8 cellular contexts compared by ENCODE assay signal in the genomic region with DNA sequence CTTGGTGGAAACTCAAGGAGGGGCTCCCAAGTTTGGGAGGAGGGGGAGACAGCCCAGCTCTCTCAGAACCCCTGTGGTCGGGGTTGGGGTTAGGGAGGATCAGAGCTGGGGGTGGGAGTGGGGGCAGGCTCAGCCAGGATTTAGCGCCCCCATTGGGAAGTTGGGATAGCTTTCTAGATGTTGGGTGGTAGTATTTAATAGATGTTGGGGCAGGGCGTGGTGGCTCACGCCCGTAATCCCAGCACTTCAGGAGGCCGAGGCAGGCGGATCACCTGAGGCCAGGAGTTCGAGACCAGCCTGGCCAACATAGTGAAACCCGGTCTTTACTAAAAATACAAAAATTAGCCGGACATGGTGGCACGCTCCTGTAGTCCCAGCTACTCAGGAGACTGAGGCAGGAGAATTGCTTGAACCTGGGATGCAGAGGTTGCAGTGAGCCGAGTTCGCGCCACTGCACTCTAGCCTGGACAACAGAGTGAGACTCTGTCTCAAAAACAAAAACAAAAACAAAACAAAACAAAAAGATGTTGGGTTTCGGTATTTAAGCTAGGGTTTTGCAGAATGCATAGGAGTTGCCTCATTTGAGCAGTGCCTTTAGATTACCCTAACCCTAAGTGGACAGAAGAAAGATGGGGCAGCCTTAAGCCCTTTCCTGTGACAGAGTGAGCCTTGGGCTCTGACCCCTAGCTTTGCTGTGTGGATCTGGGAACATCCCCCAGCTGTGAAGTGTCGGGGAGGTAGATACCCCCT. TPM values are rescaled to one million over a fixed set of nuclear protein-coding genes. Genes with fewer than 3 reads are reported as not detected.
DNase-seq lines count a peak whose midpoint lies in the region; TF ChIP-seq lines count a peak whose summit lies in the region.
"Not testable (repeated sequence)": the region's sequence is repeated elsewhere in the genome, so short reads cannot be mapped to it uniquely, and the experiment has no call there.

No MANE protein-coding gene starts in this region.

- not testable (repeated sequence) for H2AFZ ChIP-seq in neural progenitor cell (replicated peaks)

- H3K36me3 ChIP-seq in HUES64 (ENCODE audit: insufficient read depth, low read length); SJCRH30; effector memory CD4-positive, alpha-beta T cell (ENCODE audit: control insufficient read depth, insufficient read depth, low read length); neural progenitor cell: not testable (repeated sequence)

- H3K27ac Mint-ChIP-seq in CD14-positive monocyte: peak overlapping the region in 3 of 7 donors; percentile 66 to 97 (median 92)
- not testable (repeated sequence) for H3K27ac Mint-ChIP-seq in activated naive CD4-positive, alpha-beta T cell treated with anti-CD3 and anti-CD28 coated beads, Interleukin-2, amount 50 U/mL, for 24 hours; neural progenitor cell
- H3K27ac Mint-ChIP-seq in immature natural killer cell: peak overlapping the region in 3 of 6 donors; percentile 53 to 91 (median 53)

- H3K27me3 Mint-ChIP-seq in CD14-positive monocyte (ENCODE audit: low read depth in 3 of 3) (peaks cover 29 to 59% (median 53%) of the 10 kb centered on the region in 3 donors), immature natural killer cell (ENCODE audit: low read depth in 3 of 3) (peaks cover 7 to 26% (median 17%) of the 10 kb centered on the region in 3 donors), neural progenitor cell (ENCODE audit: insufficient read depth, low read depth) (peaks cover 71% of the 10 kb centered on the region)
- H3K27me3 Mint-ChIP-seq in activated naive CD4-positive, alpha-beta T cell treated with anti-CD3 and anti-CD28 coated beads, Interleukin-2, amount 50 U/mL, for 24 hours: not testable (repeated sequence)

- H3K4me3 ChIP-seq in HUES64 (ENCODE audit: low read length) (peak overlapping the region; percentile 65), SJCRH30 (peak overlapping the region; percentile 57), neural progenitor cell (peak overlapping the region; percentile 11)
- H3K4me3 ChIP-seq in effector memory CD4-positive, alpha-beta T cell (ENCODE audit: insufficient read depth, low read depth, low read length, poor library complexity, severe bottlenecking): not testable (repeated sequence)

- H3K4me3 Mint-ChIP-seq in CD14-positive monocyte (peak overlapping the region; percentile 88 to 95), immature natural killer cell (peak overlapping the region; percentile 92 to 95 (median 93)), neural progenitor cell (peak overlapping the region; percentile 84)
- H3K4me3 Mint-ChIP-seq in activated naive CD4-positive, alpha-beta T cell treated with anti-CD3 and anti-CD28 coated beads, Interleukin-2, amount 50 U/mL, for 24 hours: peak overlapping the region; percentile 92

- not testable (repeated sequence) for H3K79me2 ChIP-seq in neural progenitor cell (ENCODE audit: low read depth)

- H3K4me1 ChIP-seq in HUES64 (ENCODE audit: insufficient read depth, low read length): not testable (repeated sequence)
- H3K4me1 ChIP-seq in SJCRH30: peaks cover 10% of the 10 kb centered on the region; the same call in 1 of the 2 replicates
- peaks cover 21% of the 10 kb centered on the region for H3K4me1 ChIP-seq in effector memory CD4-positive, alpha-beta T cell (ENCODE audit: control insufficient read depth, insufficient read depth, low read length, poor library complexity, severe bottlenecking)
- peaks cover 22% of the 10 kb centered on the region for H3K4me1 ChIP-seq in neural progenitor cell

- TF ChIP-seq CTCF in CD14-positive monocyte (IDR thresholded peaks at IDR 0.05): not testable (repeated sequence)
- peak; percentile 19 for TF ChIP-seq CTCF in neural progenitor cell (IDR thresholded peaks at IDR 0.05)

- H3K36me3 Mint-ChIP-seq in CD14-positive monocyte; activated naive CD4-positive, alpha-beta T cell treated with anti-CD3 and anti-CD28 coated beads, Interleukin-2, amount 50 U/mL, for 24 hours; immature natural killer cell; neural progenitor cell: not testable (repeated sequence)

- H3K4me1 Mint-ChIP-seq in CD14-positive monocyte: peaks cover 15% of the 10 kb centered on the region
- H3K4me1 Mint-ChIP-seq in activated naive CD4-positive, alpha-beta T cell treated with anti-CD3 and anti-CD28 coated beads, Interleukin-2, amount 50 U/mL, for 24 hours: peaks cover 32% of the 10 kb centered on the region
- peaks cover 23 to 27% of the 10 kb centered on the region in 2 donors for H3K4me1 Mint-ChIP-seq in immature natural killer cell
- peaks cover 34% of the 10 kb centered on the region for H3K4me1 Mint-ChIP-seq in neural progenitor cell

- H3K27me3 ChIP-seq in HUES64 (ENCODE audit: insufficient read depth, low read length) (peaks cover 61% of the 10 kb centered on the region), SJCRH30 (peaks cover 18% of the 10 kb centered on the region), neural progenitor cell (peaks cover 69% of the 10 kb centered on the region)
- H3K27me3 ChIP-seq in effector memory CD4-positive, alpha-beta T cell (replicated peaks; ENCODE audit: control insufficient read depth, insufficient read depth, low read length, poor library complexity, severe bottlenecking): not testable (repeated sequence)

- H3K4me2 ChIP-seq in neural progenitor cell: not testable (repeated sequence)

- peaks cover 16% of the 10 kb centered on the region for H4K20me1 ChIP-seq in neural progenitor cell (ENCODE audit: low read depth)

- H3K9ac ChIP-seq in HUES64 (ENCODE audit: low read depth, low read length); neural progenitor cell: not testable (repeated sequence)

- DNase-seq in CD14-positive monocyte (ENCODE audit: low spot score); effector memory CD4-positive, alpha-beta T cell; immature natural killer cell: not testable (repeated sequence)
- DNase-seq in SJCRH30 (peak; percentile 60 to 66), neural progenitor cell (ENCODE audit: low spot score) (peak; percentile 65)

- not testable (repeated sequence) for H3K9me3 ChIP-seq in HUES64 (ENCODE audit: insufficient read depth, low read depth, low read length); SJCRH30 (replicated peaks); effector memory CD4-positive, alpha-beta T cell (ENCODE audit: control insufficient read depth, low read length); neural progenitor cell (ENCODE audit: low read depth)

- WGBS in HUES64: 44% methylated on average over 16 of the region's 16 CpGs

- intact Hi-C loops in CD14-positive monocyte (cut with micrococcal nuclease): loop anchor here (5.0 to 10.0 kb wide), 3 partner anchors 60 to 195 kb away; partner anchors contain the start of genes TLE6 (in 2 of the 2) and ZNF555 (in 1 of the 2)

- not testable (repeated sequence) for H3K9me3 Mint-ChIP-seq in CD14-positive monocyte; activated naive CD4-positive, alpha-beta T cell treated with anti-CD3 and anti-CD28 coated beads, Interleukin-2, amount 50 U/mL, for 24 hours; immature natural killer cell; neural progenitor cell

- H3K27ac ChIP-seq in HUES64 (ENCODE audit: low read depth, low read length) (peak overlapping the region; percentile 80; the same call in 1 of the 2 replicates), SJCRH30 (peak overlapping the region; percentile 68), temporal lobe (ENCODE audit: low read depth, low read length) (peak overlapping the region; percentile 98)
- peak overlapping the region; percentile 69 for H3K27ac ChIP-seq in effector memory CD4-positive, alpha-beta T cell (ENCODE audit: insufficient read depth, low read length, poor library complexity, severe bottlenecking)
- not testable (repeated sequence) for H3K27ac ChIP-seq in neural progenitor cell

- H3F3A ChIP-seq in neural progenitor cell (ENCODE audit: low read depth): peaks cover 30% of the 10 kb centered on the region

RNA-seq across cellular contexts. Expression of gene TLE2, which starts 7.9 kb away (rescaled TPM):
- polyA plus RNA-seq in CD14-positive monocyte (not detected), immature natural killer cell (1 to 10 TPM; 1.2 to 2.4 (median 1.3) TPM)
- 1.8 TPM for polyA plus RNA-seq in HUES64 (2013, experiment 1 of 2)
- polyA plus RNA-seq in HUES64 (2013, experiment 2 of 2): 2.2 TPM
- 3.7 and 4.7 TPM in 2 replicates for total RNA-seq in SJCRH30 (2014; rRNA removed; shearing (Covaris generic))
- total RNA-seq in neural progenitor cell (ENCODE audit: low replicate concordance) (1.1 TPM in 1 of 2 replicates, not detected in the other), temporal lobe (8.6 TPM)

RNA-seq across cellular contexts. Expression of gene TLE5, which starts 25.3 kb away (rescaled TPM):
- polyA plus RNA-seq in CD14-positive monocyte (10 to 100 TPM; 27.5 to 34.4 TPM), immature natural killer cell (100 to 1,000 TPM; 382 to 635 (median 466) TPM)
- 95.1 TPM for polyA plus RNA-seq in HUES64 (2013, experiment 1 of 2)
- polyA plus RNA-seq in HUES64 (2013, experiment 2 of 2): 123 TPM
- total RNA-seq in SJCRH30 (2014; rRNA removed; shearing (Covaris generic)): 313 and 320 TPM in 2 replicates
- total RNA-seq in neural progenitor cell (ENCODE audit: low replicate concordance) (54.6 and 148 TPM in 2 replicates), temporal lobe (103 TPM)

RNA-seq across cellular contexts. Expression of gene GNA11, which starts 57.2 kb away (rescaled TPM):
- polyA plus RNA-seq in CD14-positive monocyte (under 1 TPM; 0.25 to 0.37 TPM), immature natural killer cell (under 1 TPM in 1 of 3 donors, not detected in 2; 0.09 TPM)
- polyA plus RNA-seq in HUES64 (2013, experiment 1 of 2): 12.7 TPM
- 12.2 TPM for polyA plus RNA-seq in HUES64 (2013, experiment 2 of 2)
- 35.8 and 40.1 TPM in 2 replicates for total RNA-seq in SJCRH30 (2014; rRNA removed; shearing (Covaris generic))
- total RNA-seq in neural progenitor cell (ENCODE audit: low replicate concordance) (12.4 and 19.5 TPM in 2 replicates), temporal lobe (43.8 TPM)

RNA-seq across cellular contexts. Expression of gene TLE6, which starts 59.6 kb away (rescaled TPM):
- polyA plus RNA-seq in CD14-positive monocyte (not detected), immature natural killer cell (1 to 10 TPM in 2 of 3 donors, under 1 TPM in 1; 0.34 to 2.3 (median 1.8) TPM)
- 0.80 TPM for polyA plus RNA-seq in HUES64 (2013, experiment 1 of 2)
- 0.51 TPM for polyA plus RNA-seq in HUES64 (2013, experiment 2 of 2)
- total RNA-seq in SJCRH30 (2014; rRNA removed; shearing (Covaris generic)): 2.6 TPM in 2 replicates
- total RNA-seq in neural progenitor cell (ENCODE audit: low replicate concordance) (0.22 and 1.8 TPM in 2 replicates), temporal lobe (0.98 TPM)
